In genomic region chr2:47360283-47360682, GRCh38 we compare ENCODE assay signal across 18 cellular contexts. TPM values are rescaled to one million over a fixed set of nuclear protein-coding genes. Genes with fewer than 3 reads are reported as not detected.
"Had no signal": no experiment of that assay in that cellular context is flagged by ENCODE, and none has a peak within 500 bp of the region (broad histone marks: within the 10 kb centered on the region; RNA-seq: fewer than 3 reads in every experiment).

No MANE protein-coding gene starts in this region.

- H3K4me1 Mint-ChIP-seq: activated naive CD4-positive, alpha-beta T cell treated with anti-CD3 and anti-CD28 coated beads, Interleukin-2, amount 10 ng/mL, durations not matched to agents 7 days and 5 days; naive thymus-derived CD4-positive, alpha-beta T cell; neural crest cell had no signal

- H3K36me3 Mint-ChIP-seq: activated CD4-positive, alpha-beta memory T cell treated with anti-CD3 and anti-CD28 coated beads for 36 hours; activated naive CD4-positive, alpha-beta T cell treated with anti-CD3 and anti-CD28 coated beads, Interleukin-2, amount 10 ng/mL, durations not matched to agents 7 days and 5 days had no signal

- H3K4me1 ChIP-seq: upper lobe of left lung had no signal

- ATAC-seq: effector memory CD8-positive, alpha-beta T cell; gastroesophageal sphincter; naive thymus-derived CD4-positive, alpha-beta T cell; sciatic nerve had no signal

- DNase-seq: activated CD4-positive, alpha-beta memory T cell treated with anti-CD3 and anti-CD28 coated beads for 36 hours; activated naive CD4-positive, alpha-beta T cell treated with anti-CD3 and anti-CD28 coated beads, Interleukin-2, amount 10 ng/mL, durations not matched to agents 7 days and 5 days; activated T-cell treated with anti-CD3 and anti-CD28 coated beads, Interleukin-2, amount 50 U/mL, for 48 hours; effector memory CD8-positive, alpha-beta T cell; naive thymus-derived CD4-positive, alpha-beta T cell; posterior cingulate gyrus; stimulated activated CD4-positive, alpha-beta T cell treated with anti-CD3 and anti-CD28 coated beads, Interleukin-4, amount 100 ng/mL, for 1 hour; stimulated activated naive CD4-positive, alpha-beta T cell; testis; upper lobe of left lung had no signal

- H3K27me3 ChIP-seq: esophagus muscularis mucosa, gastroesophageal sphincter, testis, upper lobe of left lung had no signal

- H3K4me3 ChIP-seq: esophagus muscularis mucosa, gastroesophageal sphincter, testis, upper lobe of left lung had no signal

- H3K27me3 Mint-ChIP-seq: activated CD4-positive, alpha-beta memory T cell treated with anti-CD3 and anti-CD28 coated beads for 36 hours had no signal

- H3K4me3 Mint-ChIP-seq: activated CD4-positive, alpha-beta memory T cell treated with anti-CD3 and anti-CD28 coated beads for 36 hours; activated naive CD4-positive, alpha-beta T cell treated with anti-CD3 and anti-CD28 coated beads, Interleukin-2, amount 10 ng/mL, durations not matched to agents 7 days and 5 days; effector memory CD8-positive, alpha-beta T cell; naive thymus-derived CD4-positive, alpha-beta T cell; neural crest cell had no signal

- H3K36me3 ChIP-seq: esophagus muscularis mucosa, gastroesophageal sphincter, upper lobe of left lung had no signal

- H3K9me3 Mint-ChIP-seq: activated CD4-positive, alpha-beta memory T cell treated with anti-CD3 and anti-CD28 coated beads for 36 hours; activated naive CD4-positive, alpha-beta T cell treated with anti-CD3 and anti-CD28 coated beads, Interleukin-2, amount 10 ng/mL, durations not matched to agents 7 days and 5 days; effector memory CD8-positive, alpha-beta T cell; naive thymus-derived CD4-positive, alpha-beta T cell; neural crest cell had no signal

- FAIRE-seq: endothelial cell of umbilical vein, islet of Langerhans had no signal

- H3K27ac Mint-ChIP-seq: activated CD4-positive, alpha-beta memory T cell treated with anti-CD3 and anti-CD28 coated beads for 36 hours; activated naive CD4-positive, alpha-beta T cell treated with anti-CD3 and anti-CD28 coated beads, Interleukin-2, amount 10 ng/mL, durations not matched to agents 7 days and 5 days; effector memory CD8-positive, alpha-beta T cell; naive thymus-derived CD4-positive, alpha-beta T cell had no signal

- H3K9me3 ChIP-seq: esophagus muscularis mucosa, gastroesophageal sphincter, testis, upper lobe of left lung had no signal

- H3K27ac ChIP-seq: esophagus muscularis mucosa, gastroesophageal sphincter, testis, upper lobe of left lung had no signal

RNA-seq across cellular contexts. Expression of gene EPCAM, which starts 8.8 kb away (rescaled TPM):
- total RNA-seq: endothelial cell of umbilical vein; esophagus muscularis mucosa; mononuclear cell; naive thymus-derived CD4-positive, alpha-beta T cell; T-helper 2 cell treated with Interferon-gamma antibody and Interleukin-4, amounts not matched to agents 100 ng/mL and 5 ng/mL, for 36 hours had no signal
- polyA plus RNA-seq: naive thymus-derived CD4-positive, alpha-beta T cell had no signal
